In genomic region chr3:11553436-11554235, GRCh38 we compare ENCODE assay signal across 2 cellular contexts.
TF ChIP-seq lines count a peak whose summit lies in the region.

No MANE protein-coding gene starts in this region.

TF ChIP-seq in K562, 482 proteins besides CTCF, POLR2A, EP300 and RAD21 (continued from another document):
- TF ChIP-seq AFF1 (IDR thresholded peaks at IDR 0.05; ENCODE audit: low read depth in 1 of 2, partially characterized antibody in 2 of 2), result no peak
- TF ChIP-seq NFIC (IDR thresholded peaks at IDR 0.05), result no peak
- no peak for TF ChIP-seq TAL1 (IDR thresholded peaks at IDR 0.05)
- no peak for TF ChIP-seq AFF4 (CRISPR knock-in tag; IDR thresholded peaks at IDR 0.05)
TF ChIP-seq in K562: peak in this region for 1.

TF ChIP-seq in SK-N-SH, 30 proteins besides CTCF, POLR2A, EP300 and RAD21 (continued from another document):
- TF ChIP-seq POLR2AphosphoS5 (IDR thresholded peaks at IDR 0.05; ENCODE audit: low read depth, low read length), result no peak
- TF ChIP-seq FOSL2 (IDR thresholded peaks at IDR 0.05; ENCODE audit: borderline replicate concordance, low read depth), result no peak
- TF ChIP-seq, protein P1, sequence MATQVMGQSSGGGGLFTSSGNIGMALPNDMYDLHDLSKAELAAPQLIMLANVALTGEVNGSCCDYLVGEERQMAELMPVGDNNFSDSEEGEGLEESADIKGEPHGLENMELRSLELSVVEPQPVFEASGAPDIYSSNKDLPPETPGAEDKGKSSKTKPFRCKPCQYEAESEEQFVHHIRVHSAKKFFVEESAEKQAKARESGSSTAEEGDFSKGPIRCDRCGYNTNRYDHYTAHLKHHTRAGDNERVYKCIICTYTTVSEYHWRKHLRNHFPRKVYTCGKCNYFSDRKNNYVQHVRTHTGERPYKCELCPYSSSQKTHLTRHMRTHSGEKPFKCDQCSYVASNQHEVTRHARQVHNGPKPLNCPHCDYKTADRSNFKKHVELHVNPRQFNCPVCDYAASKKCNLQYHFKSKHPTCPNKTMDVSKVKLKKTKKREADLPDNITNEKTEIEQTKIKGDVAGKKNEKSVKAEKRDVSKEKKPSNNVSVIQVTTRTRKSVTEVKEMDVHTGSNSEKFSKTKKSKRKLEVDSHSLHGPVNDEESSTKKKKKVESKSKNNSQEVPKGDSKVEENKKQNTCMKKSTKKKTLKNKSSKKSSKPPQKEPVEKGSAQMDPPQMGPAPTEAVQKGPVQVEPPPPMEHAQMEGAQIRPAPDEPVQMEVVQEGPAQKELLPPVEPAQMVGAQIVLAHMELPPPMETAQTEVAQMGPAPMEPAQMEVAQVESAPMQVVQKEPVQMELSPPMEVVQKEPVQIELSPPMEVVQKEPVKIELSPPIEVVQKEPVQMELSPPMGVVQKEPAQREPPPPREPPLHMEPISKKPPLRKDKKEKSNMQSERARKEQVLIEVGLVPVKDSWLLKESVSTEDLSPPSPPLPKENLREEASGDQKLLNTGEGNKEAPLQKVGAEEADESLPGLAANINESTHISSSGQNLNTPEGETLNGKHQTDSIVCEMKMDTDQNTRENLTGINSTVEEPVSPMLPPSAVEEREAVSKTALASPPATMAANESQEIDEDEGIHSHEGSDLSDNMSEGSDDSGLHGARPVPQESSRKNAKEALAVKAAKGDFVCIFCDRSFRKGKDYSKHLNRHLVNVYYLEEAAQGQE (IDR thresholded peaks at IDR 0.05; ENCODE audit: low read depth, low read length), result no peak
- no peak for TF ChIP-seq GATA2 (CRISPR knock-in tag; IDR thresholded peaks at IDR 0.05)
- TF ChIP-seq FOXJ3 (CRISPR knock-in tag; IDR thresholded peaks at IDR 0.05), result no peak
- TF ChIP-seq MAX (IDR thresholded peaks at IDR 0.05; ENCODE audit: low read depth), result no peak
- no peak for TF ChIP-seq USF1 (IDR thresholded peaks at IDR 0.05; ENCODE audit: borderline replicate concordance, low read depth)
- no peak for TF ChIP-seq TCF12 (IDR thresholded peaks at IDR 0.05)
- no peak for TF ChIP-seq ELF1 (IDR thresholded peaks at IDR 0.05)
